Comparison of ENCODE assay signal across 17 cellular contexts in the genomic region with DNA sequence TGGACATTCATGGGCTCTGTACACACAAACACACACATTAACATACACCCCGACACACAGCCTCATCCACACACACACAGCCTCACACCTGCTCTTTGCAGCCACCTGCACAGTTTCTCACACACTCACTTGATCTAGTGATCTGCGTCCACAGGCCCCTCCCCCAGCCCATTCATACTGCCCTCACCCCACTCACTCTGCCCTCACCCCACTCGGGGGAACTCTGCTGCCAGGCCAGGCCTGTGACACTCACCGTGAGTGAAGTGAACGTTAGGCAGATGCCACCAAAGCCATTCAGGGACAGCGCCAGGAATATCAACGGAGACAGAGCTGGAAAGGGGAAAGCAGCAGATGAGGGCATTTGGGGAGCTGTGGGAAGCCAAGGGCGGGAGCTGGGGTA. TPM values are rescaled to one million over a fixed set of nuclear protein-coding genes. Genes with fewer than 3 reads are reported as not detected.
DNase-seq lines count a peak whose midpoint lies in the region; ATAC-seq lines count a peak whose summit lies in the region.
"Had no signal": no experiment of that assay in that cellular context is flagged by ENCODE, and none has a peak within 500 bp of the region (broad histone marks: within the 10 kb centered on the region; RNA-seq: fewer than 3 reads in every experiment).

No MANE protein-coding gene starts in this region.

- peaks cover 11% of the 10 kb centered on the region for H3K36me3 ChIP-seq in H7 (replicated peaks; ENCODE audit: control insufficient read depth, insufficient read depth, low read length)
- H3K36me3 ChIP-seq in iPS-20b (ENCODE audit: insufficient read depth, low read depth, low read length) = peaks cover 22% of the 10 kb centered on the region
- peaks cover 2 to 29% (median 14%) of the 10 kb centered on the region in 3 donors for H3K36me3 ChIP-seq in skeletal muscle tissue (ENCODE audit: control insufficient read depth in 3 of 3, insufficient read depth in 3 of 3, low read length in 3 of 3)

- H3K27ac Mint-ChIP-seq in activated CD8-positive, alpha-beta T cell treated with anti-CD3 and anti-CD28 coated beads, Interleukin-2, amount 10 ng/mL, durations not matched to agents 7 days and 5 days = peak overlapping the region; percentile 48
- H3K27ac Mint-ChIP-seq: CD4-positive, CD25-positive, alpha-beta regulatory T cell had no signal

- H3K36me3 Mint-ChIP-seq in activated CD8-positive, alpha-beta T cell treated with anti-CD3 and anti-CD28 coated beads, Interleukin-2, amount 10 ng/mL, durations not matched to agents 7 days and 5 days (ENCODE audit: low read depth) = peaks cover 27% of the 10 kb centered on the region

- no peak for ATAC-seq in activated CD8-positive, alpha-beta T cell treated with anti-CD3 and anti-CD28 coated beads, Interleukin-2, amount 10 ng/mL, durations not matched to agents 7 days and 5 days

- H3K27ac ChIP-seq in iPS-20b (ENCODE audit: low read length) = peak overlapping the region; percentile 59
- H3K27ac ChIP-seq in skeletal muscle tissue (ENCODE audit: low read depth, low read length) = peak overlapping the region; percentile 75

- no peaks in the 10 kb centered on the region for H3K27me3 Mint-ChIP-seq in activated CD8-positive, alpha-beta T cell treated with anti-CD3 and anti-CD28 coated beads, Interleukin-2, amount 10 ng/mL, durations not matched to agents 7 days and 5 days (ENCODE audit: low read depth)
- H3K27me3 Mint-ChIP-seq: CD4-positive, CD25-positive, alpha-beta regulatory T cell had no signal

- no peaks in the 10 kb centered on the region for H3K9me3 ChIP-seq in iPS-20b (ENCODE audit: insufficient read depth, low read depth, low read length)
- no peaks in the 10 kb centered on the region for H3K9me3 ChIP-seq in skeletal muscle tissue (ENCODE audit: control insufficient read depth in 3 of 3, low read length in 3 of 3)

- H3K4me1 ChIP-seq in iPS-20b (ENCODE audit: insufficient read depth, low read length) = peaks cover 12% of the 10 kb centered on the region; the same call in 1 of the 2 replicates
- H3K4me1 ChIP-seq in skeletal muscle tissue (ENCODE audit: control insufficient read depth in 3 of 3, insufficient read depth in 3 of 3, low read length in 3 of 3) = peaks cover 21 to 38% (median 32%) of the 10 kb centered on the region in 3 donors

- H3K9ac ChIP-seq in iPS-20b (ENCODE audit: low read depth, low read length) (peak overlapping the region; percentile 66; the same call in 1 of the 2 replicates), skeletal muscle tissue (ENCODE audit: low read depth in 1 of 3, low read length in 3 of 3) (peak overlapping the region; percentile 66 to 87 (median 77))

- POLR2A ChIA-PET in activated CD8-positive, alpha-beta T cell treated with anti-CD3 and anti-CD28 coated beads, Interleukin-2, amount 10 ng/mL, durations not matched to agents 7 days and 5 days (lab: Charles Lee) = no interaction called here

- CTCF ChIA-PET in activated CD8-positive, alpha-beta T cell treated with anti-CD3 and anti-CD28 coated beads, Interleukin-2, amount 10 ng/mL, durations not matched to agents 7 days and 5 days (lab: Charles Lee) = interaction anchor here (15.7 kb wide), 1 partner anchor 26 kb away, joined by 484 read pairs; the partner anchor contains the start of gene TIMM10

- H3K27me3 ChIP-seq in H7 (ENCODE audit: control insufficient read depth, insufficient read depth, low read length) = no peaks in the 10 kb centered on the region
- no peaks in the 10 kb centered on the region for H3K27me3 ChIP-seq in iPS-20b (ENCODE audit: insufficient read depth, low read length)
- H3K27me3 ChIP-seq in skeletal muscle tissue (ENCODE audit: control insufficient read depth in 3 of 3, insufficient read depth in 3 of 3, low read length in 3 of 3) = no peaks in the 10 kb centered on the region

- no peak overlapping the region for H3K4me3 Mint-ChIP-seq in activated CD8-positive, alpha-beta T cell treated with anti-CD3 and anti-CD28 coated beads, Interleukin-2, amount 10 ng/mL, durations not matched to agents 7 days and 5 days
- H3K4me3 Mint-ChIP-seq: CD4-positive, CD25-positive, alpha-beta regulatory T cell had no signal

- H3K9me3 Mint-ChIP-seq in activated CD8-positive, alpha-beta T cell treated with anti-CD3 and anti-CD28 coated beads, Interleukin-2, amount 10 ng/mL, durations not matched to agents 7 days and 5 days (ENCODE audit: insufficient read depth) = no peaks in the 10 kb centered on the region
- H3K9me3 Mint-ChIP-seq: CD4-positive, CD25-positive, alpha-beta regulatory T cell had no signal

- H3K4me1 Mint-ChIP-seq in activated CD8-positive, alpha-beta T cell treated with anti-CD3 and anti-CD28 coated beads, Interleukin-2, amount 10 ng/mL, durations not matched to agents 7 days and 5 days (ENCODE audit: low read depth) = no peaks in the 10 kb centered on the region

- H3K4me3 ChIP-seq in H7 (ENCODE audit: insufficient read depth, low read depth, low read length) (no peak overlapping the region), iPS-20b (ENCODE audit: low read length) (peak overlapping the region; percentile 65; the same call in 1 of the 2 replicates), skeletal muscle tissue (ENCODE audit: low read length in 3 of 3) (peak overlapping the region in 2 of 3 donors; percentile 27 to 67)

- DNase-seq in H7 = peak; percentile 27
- no peak for DNase-seq in activated CD8-positive, alpha-beta T cell treated with anti-CD3 and anti-CD28 coated beads, Interleukin-2, amount 10 ng/mL, durations not matched to agents 7 days and 5 days
- DNase-seq in superior temporal gyrus (ENCODE audit: extremely low spot score) = no peak
- DNase-seq in NCI-H1930 (lab: John Stamatoyannopoulos, UW) = no peak
- no peak for DNase-seq in D341Med (ENCODE audit: low spot score)
- no peak for DNase-seq in stimulated activated CD4-positive, alpha-beta T cell treated with anti-CD3 and anti-CD28 coated beads, Interleukin-4, amount 100 ng/mL, for 24 hours
- DNase-seq: activated CD4-positive, alpha-beta T cell treated with anti-CD3 and anti-CD28 coated beads, Interleukin-2, amount 50 U/mL, for 4 hours; activated effector memory CD4-positive, alpha-beta T cell treated with Interleukin-2 at 50 U/mL for 16 hours; CD4-positive, CD25-positive, alpha-beta regulatory T cell; hippocampal formation; NCI-H1048; NCI-H524 treated with DMSO at 0.1 percent for 48 hours; stimulated activated CD4-positive, alpha-beta T cell treated with anti-CD3 and anti-CD28 coated beads, Interleukin-1b, Interleukin-23, amount 100 ng/mL, for 48 hours had no signal

RNA-seq across cellular contexts. Expression of gene SLC43A1, which starts 15.0 kb away (rescaled TPM):
- 30.7 and 33.1 TPM in 2 replicates for total RNA-seq in H7 (2014; rRNA removed; shearing (Covaris generic))
- 10 to 100 TPM; 26.4 to 28.4 TPM for total RNA-seq in activated CD8-positive, alpha-beta T cell treated with anti-CD3 and anti-CD28 coated beads, Interleukin-2, amount 10 ng/mL, durations not matched to agents 7 days and 5 days
- total RNA-seq in skeletal muscle tissue = 18.3 TPM

RNA-seq across cellular contexts. Expression of gene TIMM10, which starts 30.0 kb away (rescaled TPM):
- 58.6 and 73.3 TPM in 2 replicates for total RNA-seq in H7 (2014; rRNA removed; shearing (Covaris generic))
- 10 to 100 TPM; 65.4 to 65.8 TPM for total RNA-seq in activated CD8-positive, alpha-beta T cell treated with anti-CD3 and anti-CD28 coated beads, Interleukin-2, amount 10 ng/mL, durations not matched to agents 7 days and 5 days
- total RNA-seq in skeletal muscle tissue = 64.2 TPM

RNA-seq across cellular contexts. Expression of gene SMTNL1, which starts 36.9 kb away (rescaled TPM):
- not detected in 2 replicates for total RNA-seq in H7 (2014; rRNA removed; shearing (Covaris generic))
- total RNA-seq in activated CD8-positive, alpha-beta T cell treated with anti-CD3 and anti-CD28 coated beads, Interleukin-2, amount 10 ng/mL, durations not matched to agents 7 days and 5 days = not detected
- total RNA-seq in skeletal muscle tissue = 69.9 TPM
- total RNA-seq: bronchial epithelial cell; CD4-positive, CD25-positive, alpha-beta regulatory T cell; posterior vena cava had no signal

RNA-seq across cellular contexts. Expression of gene RTN4RL2, which starts 40.2 kb away (rescaled TPM):
- total RNA-seq in H7 (2014; rRNA removed; shearing (Covaris generic)) = 3.1 and 3.4 TPM in 2 replicates
- under 1 TPM; 0.47 to 0.57 TPM for total RNA-seq in activated CD8-positive, alpha-beta T cell treated with anti-CD3 and anti-CD28 coated beads, Interleukin-2, amount 10 ng/mL, durations not matched to agents 7 days and 5 days
- not detected for total RNA-seq in skeletal muscle tissue
- total RNA-seq: bronchial epithelial cell; CD4-positive, CD25-positive, alpha-beta regulatory T cell had no signal

Comparison
In these comparisons a context has a peak if more than half of its experiments do, and no peak if none do; other contexts are left out.
1. RNA of gene SMTNL1, which starts 36.9 kb away (total RNA-seq): 69.9 TPM in skeletal muscle tissue (single experiment); not detected in H7 and not detected in activated CD8-positive, alpha-beta T cell treated with anti-CD3 and anti-CD28 coated beads, Interleukin-2, amount 10 ng/mL, durations not matched to agents 7 days and 5 days; every median in the first group is over 10 times any median in the second.